Comparison of ENCODE assay signal across 1 cellular context in genomic region chr4:176545886-176546285, GRCh38.
TF ChIP-seq lines count a peak whose summit lies in the region.

No MANE protein-coding gene starts in this region.

TF ChIP-seq in WTC11, 78 proteins besides CTCF, POLR2A, EP300 and RAD21 (continued from another document):
- TF ChIP-seq ZMAT4 (CRISPR knock-in tag; IDR thresholded peaks at IDR 0.05) = no peak
- TF ChIP-seq JAZF1 (CRISPR knock-in tag; IDR thresholded peaks at IDR 0.05) = no peak
- TF ChIP-seq MLX (CRISPR knock-in tag; IDR thresholded peaks at IDR 0.05) = no peak
- TF ChIP-seq HMGA2 (CRISPR knock-in tag; IDR thresholded peaks at IDR 0.05) = no peak
- TF ChIP-seq CDX4 (CRISPR knock-in tag; IDR thresholded peaks at IDR 0.05; ENCODE audit: borderline replicate concordance) = no peak
- no peak for TF ChIP-seq ATF3 (CRISPR knock-in tag; conservative IDR thresholded peaks at IDR 0.05)
- TF ChIP-seq CREB1 (CRISPR knock-in tag; IDR thresholded peaks at IDR 0.05) = no peak
- TF ChIP-seq EMX1 (CRISPR knock-in tag; IDR thresholded peaks at IDR 0.05) = no peak
- TF ChIP-seq FOXJ3 (CRISPR knock-in tag; IDR thresholded peaks at IDR 0.05; ENCODE audit: borderline replicate concordance) = no peak
- TF ChIP-seq ZBTB21 (CRISPR knock-in tag; IDR thresholded peaks at IDR 0.05; ENCODE audit: borderline replicate concordance) = no peak
- no peak for TF ChIP-seq GTF2I (CRISPR knock-in tag; conservative IDR thresholded peaks at IDR 0.05)
- TF ChIP-seq ZNF396 (CRISPR knock-in tag; IDR thresholded peaks at IDR 0.05; ENCODE audit: borderline replicate concordance) = no peak
- TF ChIP-seq AR (CRISPR knock-in tag; IDR thresholded peaks at IDR 0.05) = no peak
- TF ChIP-seq RELA (CRISPR knock-in tag; IDR thresholded peaks at IDR 0.05; ENCODE audit: borderline replicate concordance) = no peak
- no peak for TF ChIP-seq PREB (CRISPR knock-in tag; IDR thresholded peaks at IDR 0.05; ENCODE audit: borderline replicate concordance)
- TF ChIP-seq USF2 (CRISPR knock-in tag; IDR thresholded peaks at IDR 0.05) = no peak
- no peak for TF ChIP-seq ZNF281 (CRISPR knock-in tag; IDR thresholded peaks at IDR 0.05)
TF ChIP-seq in WTC11: peak in this region for 0.
